9 cellular contexts compared by ENCODE assay signal in the genomic region with DNA sequence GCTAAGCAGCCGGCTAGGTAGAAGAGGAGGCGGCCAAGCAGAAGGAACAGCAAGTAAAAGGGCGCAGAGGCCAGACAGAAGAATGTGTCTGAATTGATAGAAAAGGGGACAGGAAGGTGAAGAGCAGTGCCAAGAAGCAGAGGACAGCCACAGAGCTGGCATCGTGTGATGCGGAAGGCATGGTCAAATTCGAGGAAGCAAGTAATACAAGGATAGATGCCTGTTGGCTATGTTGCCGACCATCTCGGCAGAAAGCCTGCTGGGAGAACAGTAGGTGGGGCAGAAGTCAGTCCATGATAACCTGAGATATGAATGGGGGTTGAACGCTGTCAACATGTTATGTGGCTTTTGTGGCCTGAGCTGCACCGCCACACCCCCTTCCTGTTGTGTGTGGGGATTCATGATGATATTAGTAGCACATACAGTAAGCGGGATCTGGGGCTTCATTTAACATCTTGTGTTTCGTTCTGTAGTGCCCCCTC. TPM values are rescaled to one million over a fixed set of nuclear protein-coding genes. Genes with fewer than 3 reads are reported as not detected.
DNase-seq lines count a peak whose midpoint lies in the region; ATAC-seq and TF ChIP-seq lines count a peak whose summit lies in the region.
"Had no signal": no experiment of that assay in that cellular context is flagged by ENCODE, and none has a peak within 500 bp of the region (broad histone marks: within the 10 kb centered on the region; RNA-seq: fewer than 3 reads in every experiment).

No MANE protein-coding gene starts in this region.

- H3K79me2 ChIP-seq in DOHH2 (ENCODE audit: control insufficient read depth, low read length) = no peaks in the 10 kb centered on the region

- no peak overlapping the region for H3K9ac ChIP-seq in rectal smooth muscle tissue (ENCODE audit: low read length)

- H3K4me1 ChIP-seq in DOHH2 (ENCODE audit: control insufficient read depth, low read length) (peaks cover 12% of the 10 kb centered on the region), rectal smooth muscle tissue (ENCODE audit: control insufficient read depth, insufficient read depth, low read length) (no peaks in the 10 kb centered on the region), body of pancreas (no peaks in the 10 kb centered on the region)
- H3K4me1 ChIP-seq: SJSA1 had no signal

- H3K4me3 ChIP-seq in DOHH2 (ENCODE audit: low read length) (no peak overlapping the region), rectal smooth muscle tissue (ENCODE audit: low read length) (peak overlapping the region; percentile 24), body of pancreas (no peak overlapping the region)
- H3K4me3 ChIP-seq: SJSA1 had no signal

- no peak for TF ChIP-seq POLR2A in body of pancreas (IDR thresholded peaks at IDR 0.05)

- peaks cover 8% of the 10 kb centered on the region for H3K27me3 ChIP-seq in DOHH2 (ENCODE audit: control insufficient read depth, low read length)
- H3K27me3 ChIP-seq in rectal smooth muscle tissue (ENCODE audit: control insufficient read depth, insufficient read depth, low read length) = peaks cover 3% of the 10 kb centered on the region
- no peaks in the 10 kb centered on the region for H3K27me3 ChIP-seq in body of pancreas
- H3K27me3 ChIP-seq: SJSA1 had no signal

- DNase-seq in activated CD8-positive, alpha-beta memory T cell treated with anti-CD3 and anti-CD28 coated beads, Interleukin-2, amount 50 U/mL, for 24 hours (ENCODE audit: extremely low read depth) = peak; percentile 42
- DNase-seq in body of pancreas (no peak), SHP77 (lab: John Stamatoyannopoulos, UW) (no peak), NCI-H2081 treated with DMSO at 0.1 percent for 48 hours (lab: John Stamatoyannopoulos, UW) (no peak), cerebellum (ENCODE audit: low spot score) (no peak)

- peak; percentile 46 for ATAC-seq in HG03520 (IDR thresholded peaks at IDR 0.05; ENCODE audit: unreplicated experiment)
- no peak for ATAC-seq in body of pancreas

- peak overlapping the region; percentile 36 for H3K4me2 ChIP-seq in DOHH2 (ENCODE audit: low read length)

- no peak for TF ChIP-seq CTCF in DOHH2 (IDR thresholded peaks at IDR 0.05; ENCODE audit: low read depth, low read length, poor library complexity, severe bottlenecking)
- no peak for TF ChIP-seq CTCF in body of pancreas (IDR thresholded peaks at IDR 0.05)

- whole genome bisulfite sequencing in body of pancreas, 2 donors = 63 to 65% methylated on average over 12 of the region's 12 CpGs

- H3K9me3 ChIP-seq in DOHH2 (ENCODE audit: control insufficient read depth, insufficient read depth, low read length) (no peaks in the 10 kb centered on the region), body of pancreas (no peaks in the 10 kb centered on the region)
- H3K9me3 ChIP-seq: SJSA1 had no signal

- no peaks in the 10 kb centered on the region for H4K20me1 ChIP-seq in DOHH2 (ENCODE audit: control insufficient read depth, insufficient read depth, low read depth, low read length)

- no peaks in the 10 kb centered on the region for H3K36me3 ChIP-seq in DOHH2 (ENCODE audit: control insufficient read depth, low read length)
- H3K36me3 ChIP-seq in rectal smooth muscle tissue (ENCODE audit: control insufficient read depth, insufficient read depth, low read length) = no peaks in the 10 kb centered on the region
- H3K36me3 ChIP-seq in body of pancreas (replicated peaks in 1 of 2; ENCODE audit: insufficient read depth in 1 of 2, low read depth in 2 of 2) = no peaks in the 10 kb centered on the region
- H3K36me3 ChIP-seq: SJSA1 had no signal

- no peaks in the 10 kb centered on the region for H3F3A ChIP-seq in DOHH2 (ENCODE audit: control insufficient read depth, insufficient read depth)

- H3K27ac ChIP-seq in DOHH2 (ENCODE audit: low read depth, low read length) (no peak overlapping the region), rectal smooth muscle tissue (ENCODE audit: low read depth, low read length) (no peak overlapping the region), body of pancreas (no peak overlapping the region)
- H3K27ac ChIP-seq: SJSA1 had no signal

- intact Hi-C loops in body of pancreas (cut with DNase I) = loop anchor here (5.0 to 10.0 kb wide), 2 partner anchors 131 to 594 kb away; no protein-coding TSS in a partner anchor

- no peaks in the 10 kb centered on the region for H3K9me2 ChIP-seq in DOHH2 (replicated peaks; ENCODE audit: control insufficient read depth, low read length)

RNA-seq across cellular contexts. Expression of gene ST8SIA6, which starts 25.7 kb away (rescaled TPM):
- total RNA-seq in body of pancreas (not detected), cerebellum (5.2 TPM)
